8 cellular contexts compared by ENCODE assay signal in genomic region chr7:106071999-106072714, GRCh38. TPM values are rescaled to one million over a fixed set of nuclear protein-coding genes. Genes with fewer than 3 reads are reported as not detected.
A peak's percentile ranks its signal among the peaks of the same experiment; 100 is the strongest.
DNase-seq lines count a peak whose midpoint lies in the region; ATAC-seq lines count a peak whose summit lies in the region.

No MANE protein-coding gene starts in this region.

- H3K27me3 ChIP-seq in esophagus (ENCODE audit: control insufficient read depth in 1 of 2, insufficient read depth in 2 of 2, low read length in 2 of 2) = no peaks in the 10 kb centered on the region

- peak overlapping the region; percentile 97 for H3K27ac Mint-ChIP-seq in stimulated activated memory B cell treated with anti-CD40 and anti-IgM and Interleukin-4, amounts not matched to agents 10 μg/mL and 1 μg/mL and 100 μg/mL, for 72 hours

- peak overlapping the region; percentile 74 for H3K4me3 Mint-ChIP-seq in stimulated activated memory B cell treated with anti-CD40 and anti-IgM and Interleukin-4, amounts not matched to agents 10 μg/mL and 1 μg/mL and 100 μg/mL, for 72 hours

- DNase-seq in COR-L47 (lab: John Stamatoyannopoulos, UW) (peak; percentile 54), OCI-M2 (lab: John Stamatoyannopoulos, UW; ENCODE audit: unreplicated experiment) (peak; percentile 12), SK-N-DZ (ENCODE audit: low spot score) (no peak), NCI-H1930 (lab: John Stamatoyannopoulos, UW) (no peak)

- no peaks in the 10 kb centered on the region for H3K9me3 ChIP-seq in esophagus (ENCODE audit: control insufficient read depth in 2 of 2, insufficient read depth in 1 of 2, low read depth in 1 of 2, low read length in 1 of 2)

- ATAC-seq in HG03095 (IDR thresholded peaks at IDR 0.05; ENCODE audit: unreplicated experiment) (peak; percentile 1), GM21526 (IDR thresholded peaks at IDR 0.05; ENCODE audit: low FRiP score, unreplicated experiment) (no peak)
- ATAC-seq in stimulated activated memory B cell treated with anti-CD40 and anti-IgM and Interleukin-4, amounts not matched to agents 10 μg/mL and 1 μg/mL and 100 μg/mL, for 72 hours = peak; percentile 1

- 18 to 22% methylated on average over 9 of the region's 9 CpGs for WGBS in esophagus, 2 donors

- H3K36me3 Mint-ChIP-seq in stimulated activated memory B cell treated with anti-CD40 and anti-IgM and Interleukin-4, amounts not matched to agents 10 μg/mL and 1 μg/mL and 100 μg/mL, for 72 hours = no peaks in the 10 kb centered on the region

- peaks cover 0 to 25% of the 10 kb centered on the region in 2 donors for H3K4me1 ChIP-seq in esophagus (ENCODE audit: control insufficient read depth in 2 of 2, insufficient read depth in 2 of 2, low read length in 1 of 2)

- no peaks in the 10 kb centered on the region for H3K36me3 ChIP-seq in esophagus (ENCODE audit: control insufficient read depth in 2 of 2, insufficient read depth in 2 of 2, low read length in 1 of 2)

- no peak overlapping the region for H3K4me3 ChIP-seq in esophagus (ENCODE audit: low read depth in 1 of 2, low read length in 2 of 2)

- H3K27ac ChIP-seq in esophagus (ENCODE audit: low read depth in 2 of 2, low read length in 1 of 2) = peak overlapping the region; percentile 86 to 96

- no peaks in the 10 kb centered on the region for H3K9me3 Mint-ChIP-seq in stimulated activated memory B cell treated with anti-CD40 and anti-IgM and Interleukin-4, amounts not matched to agents 10 μg/mL and 1 μg/mL and 100 μg/mL, for 72 hours

- H3K27me3 Mint-ChIP-seq in stimulated activated memory B cell treated with anti-CD40 and anti-IgM and Interleukin-4, amounts not matched to agents 10 μg/mL and 1 μg/mL and 100 μg/mL, for 72 hours = no peaks in the 10 kb centered on the region

- peaks cover 96% of the 10 kb centered on the region for H3K4me1 Mint-ChIP-seq in stimulated activated memory B cell treated with anti-CD40 and anti-IgM and Interleukin-4, amounts not matched to agents 10 μg/mL and 1 μg/mL and 100 μg/mL, for 72 hours

RNA-seq across cellular contexts. Expression of gene SYPL1, which starts 40.0 kb away (rescaled TPM):
- polyA plus RNA-seq in esophagus = 100 to 1,000 TPM in 1 of 2 donors, 10 to 100 TPM in 1; 66.3 to 101 TPM
- 14.6 and 15.3 TPM in 2 replicates for polyA plus RNA-seq in SK-N-DZ (2014; cell fraction: cytosol; rRNA removed)
- polyA plus RNA-seq in SK-N-DZ (2014; cell fraction: nucleus; rRNA removed) = 11.6 and 12.3 TPM in 2 replicates

Comparison
In these comparisons a context has a peak if more than half of its experiments do, and no peak if none do; other contexts are left out.
1. DNase-seq: peak in COR-L47 (single experiment) and OCI-M2 (single experiment); none in SK-N-DZ (single experiment) and NCI-H1930 (0 of 2).